Comparison of ENCODE assay signal across 19 cellular contexts in genomic region chr1:19178734-19179398, GRCh38. TPM values are rescaled to one million over a fixed set of nuclear protein-coding genes. Genes with fewer than 3 reads are reported as not detected.
DNase-seq lines count a peak whose midpoint lies in the region; ATAC-seq and TF ChIP-seq lines count a peak whose summit lies in the region.
"Had no signal": no experiment of that assay in that cellular context is flagged by ENCODE, and none has a peak within 500 bp of the region (broad histone marks: within the 10 kb centered on the region; RNA-seq: fewer than 3 reads in every experiment).

No MANE protein-coding gene starts in this region.

- ATAC-seq in activated naive CD8-positive, alpha-beta T cell treated with anti-CD3 and anti-CD28 coated beads, Interleukin-2, amount 10 ng/mL, durations not matched to agents 7 days and 5 days (ENCODE audit: low read depth): no peak
- ATAC-seq in natural killer cell treated with Interleukin-12 subunit alpha and Interleukin-12 subunit beta and Interleukin-15 and Interleukin-18, amount 100 ng/mL, for 72 hours: no peak
- ATAC-seq in GM18505 (IDR thresholded peaks at IDR 0.05; ENCODE audit: unreplicated experiment): no peak
- ATAC-seq: foreskin keratinocyte had no signal

- no peak for TF ChIP-seq CTCF in GM10266 (IDR thresholded peaks at IDR 0.05; ENCODE audit: control insufficient read depth, insufficient read depth, low read depth, missing control alignments)

- H3K27me3 Mint-ChIP-seq in activated naive CD4-positive, alpha-beta T cell treated with anti-CD3 and anti-CD28 coated beads, Interleukin-2, amount 50 U/mL, for 24 hours: no peaks in the 10 kb centered on the region
- no peaks in the 10 kb centered on the region for H3K27me3 Mint-ChIP-seq in activated naive CD8-positive, alpha-beta T cell treated with anti-CD3 and anti-CD28 coated beads, Interleukin-2, amount 10 ng/mL, durations not matched to agents 7 days and 5 days
- H3K27me3 Mint-ChIP-seq in natural killer cell treated with Interleukin-12 subunit alpha and Interleukin-12 subunit beta and Interleukin-15 and Interleukin-18, amount 100 ng/mL, for 72 hours: no peaks in the 10 kb centered on the region
- H3K27me3 Mint-ChIP-seq: activated B cell treated with CpG ODN at 0.5 μM for 24 hours had no signal

- H3K4me1 Mint-ChIP-seq in activated naive CD4-positive, alpha-beta T cell treated with anti-CD3 and anti-CD28 coated beads, Interleukin-2, amount 50 U/mL, for 24 hours: peaks cover 36% of the 10 kb centered on the region
- peaks cover 14% of the 10 kb centered on the region for H3K4me1 Mint-ChIP-seq in activated naive CD8-positive, alpha-beta T cell treated with anti-CD3 and anti-CD28 coated beads, Interleukin-2, amount 10 ng/mL, durations not matched to agents 7 days and 5 days
- peaks cover 24 to 26% of the 10 kb centered on the region in 2 donors for H3K4me1 Mint-ChIP-seq in natural killer cell treated with Interleukin-12 subunit alpha and Interleukin-12 subunit beta and Interleukin-15 and Interleukin-18, amount 100 ng/mL, for 72 hours (ENCODE audit: low read depth in 2 of 2)
- H3K4me1 Mint-ChIP-seq: activated B cell treated with CpG ODN at 0.5 μM for 24 hours had no signal

- H3K27ac ChIP-seq in KOPT-K1 (ENCODE audit: low read depth, low read length, poor library complexity, severe bottlenecking): peak overlapping the region; percentile 55
- H3K27ac ChIP-seq: foreskin keratinocyte, SK-N-MC had no signal

- H3K27ac Mint-ChIP-seq in activated naive CD4-positive, alpha-beta T cell treated with anti-CD3 and anti-CD28 coated beads, Interleukin-2, amount 50 U/mL, for 24 hours: peak overlapping the region; percentile 52
- H3K27ac Mint-ChIP-seq in activated naive CD8-positive, alpha-beta T cell treated with anti-CD3 and anti-CD28 coated beads, Interleukin-2, amount 10 ng/mL, durations not matched to agents 7 days and 5 days: peak overlapping the region; percentile 74
- H3K27ac Mint-ChIP-seq in natural killer cell treated with Interleukin-12 subunit alpha and Interleukin-12 subunit beta and Interleukin-15 and Interleukin-18, amount 100 ng/mL, for 72 hours: peak overlapping the region; percentile 72 to 82
- H3K27ac Mint-ChIP-seq: activated B cell treated with CpG ODN at 0.5 μM for 24 hours had no signal

- H3K4me3 Mint-ChIP-seq in activated naive CD4-positive, alpha-beta T cell treated with anti-CD3 and anti-CD28 coated beads, Interleukin-2, amount 50 U/mL, for 24 hours: no peak overlapping the region
- no peak overlapping the region for H3K4me3 Mint-ChIP-seq in activated naive CD8-positive, alpha-beta T cell treated with anti-CD3 and anti-CD28 coated beads, Interleukin-2, amount 10 ng/mL, durations not matched to agents 7 days and 5 days
- H3K4me3 Mint-ChIP-seq in natural killer cell treated with Interleukin-12 subunit alpha and Interleukin-12 subunit beta and Interleukin-15 and Interleukin-18, amount 100 ng/mL, for 72 hours: no peak overlapping the region
- H3K4me3 Mint-ChIP-seq: activated B cell treated with CpG ODN at 0.5 μM for 24 hours had no signal

- peaks cover 87% of the 10 kb centered on the region for H3K36me3 ChIP-seq in KOPT-K1 (ENCODE audit: insufficient read depth, low read length)

- TF ChIP-seq POLR2A in GM18505 (IDR thresholded peaks at IDR 0.05; ENCODE audit: borderline replicate concordance, extremely low read depth, insufficient read depth, insufficient read length): no peak

- POLR2A ChIA-PET in activated naive CD8-positive, alpha-beta T cell treated with anti-CD3 and anti-CD28 coated beads, Interleukin-2, amount 10 ng/mL, durations not matched to agents 7 days and 5 days (lab: Charles Lee): no interaction called here

- no peaks in the 10 kb centered on the region for H3K9me3 Mint-ChIP-seq in activated naive CD4-positive, alpha-beta T cell treated with anti-CD3 and anti-CD28 coated beads, Interleukin-2, amount 50 U/mL, for 24 hours
- H3K9me3 Mint-ChIP-seq in activated naive CD8-positive, alpha-beta T cell treated with anti-CD3 and anti-CD28 coated beads, Interleukin-2, amount 10 ng/mL, durations not matched to agents 7 days and 5 days: no peaks in the 10 kb centered on the region
- H3K9me3 Mint-ChIP-seq in natural killer cell treated with Interleukin-12 subunit alpha and Interleukin-12 subunit beta and Interleukin-15 and Interleukin-18, amount 100 ng/mL, for 72 hours: no peaks in the 10 kb centered on the region
- H3K9me3 Mint-ChIP-seq: activated B cell treated with CpG ODN at 0.5 μM for 24 hours had no signal

- no peak for DNase-seq in activated naive CD4-positive, alpha-beta T cell treated with anti-CD3 and anti-CD28 coated beads, Interleukin-2, amount 50 U/mL, for 16 hours
- DNase-seq in activated naive CD8-positive, alpha-beta T cell treated with anti-CD3 and anti-CD28 coated beads, Interleukin-2, amount 10 ng/mL, durations not matched to agents 7 days and 5 days: no peak
- DNase-seq in natural killer cell treated with Interleukin-12 subunit alpha and Interleukin-12 subunit beta and Interleukin-15 and Interleukin-18, amount 100 ng/mL, for 72 hours (ENCODE audit: low spot score): no peak
- DNase-seq in NCI-H146 treated with DMSO at 0.1 percent for 48 hours (lab: John Stamatoyannopoulos, UW; ENCODE audit: unreplicated experiment) (no peak), GM10266 (ENCODE audit: extremely low spot score) (no peak)
- DNase-seq: activated B cell treated with CpG ODN at 0.5 μM for 24 hours; activated CD8-positive, alpha-beta memory T cell treated with anti-CD3 and anti-CD28 coated beads, Interleukin-2, amount 50 U/mL, for 48 hours; amniotic stem cell; DMS79 treated with DMSO at 0.1 percent for 48 hours; foreskin keratinocyte; hypothalamus; kidney; MG63; NCI-H146; stimulated activated CD4-positive, alpha-beta T cell treated with anti-CD3 and anti-CD28 coated beads, Interleukin-2, amount 100 ng/mL, for 48 hours had no signal

- peaks cover 27% of the 10 kb centered on the region for H3K36me3 Mint-ChIP-seq in activated naive CD4-positive, alpha-beta T cell treated with anti-CD3 and anti-CD28 coated beads, Interleukin-2, amount 50 U/mL, for 24 hours
- H3K36me3 Mint-ChIP-seq in activated naive CD8-positive, alpha-beta T cell treated with anti-CD3 and anti-CD28 coated beads, Interleukin-2, amount 10 ng/mL, durations not matched to agents 7 days and 5 days: peaks cover 46% of the 10 kb centered on the region
- H3K36me3 Mint-ChIP-seq in natural killer cell treated with Interleukin-12 subunit alpha and Interleukin-12 subunit beta and Interleukin-15 and Interleukin-18, amount 100 ng/mL, for 72 hours: peaks cover 41% of the 10 kb centered on the region

- no peaks in the 10 kb centered on the region for H3K9me3 ChIP-seq in KOPT-K1 (ENCODE audit: insufficient read depth, low read length, poor library complexity, severe bottlenecking)
- H3K9me3 ChIP-seq: MG63 had no signal

RNA-seq across cellular contexts. Expression of gene UBR4, which starts 31.2 kb away (rescaled TPM):
- 100 to 1,000 TPM; 139 to 155 TPM for total RNA-seq in activated naive CD8-positive, alpha-beta T cell treated with anti-CD3 and anti-CD28 coated beads, Interleukin-2, amount 10 ng/mL, durations not matched to agents 7 days and 5 days
- 100 to 1,000 TPM; 209 to 275 TPM for total RNA-seq in natural killer cell treated with Interleukin-12 subunit alpha and Interleukin-12 subunit beta and Interleukin-15 and Interleukin-18, amount 100 ng/mL, for 72 hours
